ENCODE assay signal across 1 cellular context in the genomic region with DNA sequence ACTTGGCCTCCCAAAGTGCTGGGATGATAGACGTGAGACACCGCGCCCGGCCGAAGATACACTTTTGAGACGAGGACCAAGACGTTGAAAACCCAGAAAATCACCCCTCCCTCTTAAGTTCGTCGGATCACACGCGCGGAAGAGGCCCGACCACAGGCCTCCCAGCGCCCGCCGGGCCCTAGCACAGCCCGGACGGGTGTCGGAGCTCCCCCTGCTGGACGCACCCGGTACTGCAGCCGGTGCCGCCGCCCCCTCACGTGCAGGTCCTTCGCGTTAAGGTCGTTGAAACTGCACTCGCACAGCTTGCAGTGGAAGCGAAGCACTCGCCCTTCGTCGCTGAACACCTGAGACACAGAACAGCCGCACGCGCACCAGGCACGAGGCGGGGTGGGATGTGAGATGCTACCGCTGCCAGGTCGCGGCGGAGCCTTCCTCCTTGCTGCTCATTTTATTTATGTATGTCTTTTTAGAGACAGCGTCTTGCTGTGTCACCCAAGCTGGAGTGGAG.
TF ChIP-seq lines count a peak whose summit lies in the region.

No MANE protein-coding gene starts in this region.

TF ChIP-seq in H1, 55 proteins besides CTCF, POLR2A, EP300 and RAD21:
- no peak for TF ChIP-seq SIX5 (IDR thresholded peaks at IDR 0.05; ENCODE audit: low read depth, low read length)
- TF ChIP-seq, protein P1, sequence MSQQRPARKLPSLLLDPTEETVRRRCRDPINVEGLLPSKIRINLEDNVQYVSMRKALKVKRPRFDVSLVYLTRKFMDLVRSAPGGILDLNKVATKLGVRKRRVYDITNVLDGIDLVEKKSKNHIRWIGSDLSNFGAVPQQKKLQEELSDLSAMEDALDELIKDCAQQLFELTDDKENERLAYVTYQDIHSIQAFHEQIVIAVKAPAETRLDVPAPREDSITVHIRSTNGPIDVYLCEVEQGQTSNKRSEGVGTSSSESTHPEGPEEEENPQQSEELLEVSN (IDR thresholded peaks at IDR 0.05), result peak; percentile 94
- peak; percentile 63; the same call in 1 of the 2 replicates for TF ChIP-seq BACH1 (IDR thresholded peaks at IDR 0.05; ENCODE audit: low read length)
- no peak for TF ChIP-seq HDAC6 (IDR thresholded peaks at IDR 0.05; ENCODE audit: low read depth, low read length)
- 0 out of 4 replicates have a peak, but pooled peaks of 1 of the 2 experiments have one; percentile 46 for TF ChIP-seq HDAC2 (IDR thresholded peaks at IDR 0.05; ENCODE audit: borderline replicate concordance in 1 of 2, low read depth in 2 of 2, low read length in 2 of 2)
- TF ChIP-seq, protein P2, sequence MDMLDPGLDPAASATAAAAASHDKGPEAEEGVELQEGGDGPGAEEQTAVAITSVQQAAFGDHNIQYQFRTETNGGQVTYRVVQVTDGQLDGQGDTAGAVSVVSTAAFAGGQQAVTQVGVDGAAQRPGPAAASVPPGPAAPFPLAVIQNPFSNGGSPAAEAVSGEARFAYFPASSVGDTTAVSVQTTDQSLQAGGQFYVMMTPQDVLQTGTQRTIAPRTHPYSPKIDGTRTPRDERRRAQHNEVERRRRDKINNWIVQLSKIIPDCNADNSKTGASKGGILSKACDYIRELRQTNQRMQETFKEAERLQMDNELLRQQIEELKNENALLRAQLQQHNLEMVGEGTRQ (IDR thresholded peaks at IDR 0.05; ENCODE audit: low read length), result peak; percentile 51; the same call in 1 of the 2 replicates
- no peak for TF ChIP-seq RXRA (IDR thresholded peaks at IDR 0.05; ENCODE audit: insufficient read depth, low read depth, low read length)
- TF ChIP-seq RFX5 (IDR thresholded peaks at IDR 0.05; ENCODE audit: borderline replicate concordance, low read depth, low read length), result no peak
- TF ChIP-seq ASH2L (IDR thresholded peaks at IDR 0.05; ENCODE audit: low read length), result no peak
- 0 out of 2 replicates have a peak, but pooled peaks have one; percentile 35 for TF ChIP-seq CREB1 (IDR thresholded peaks at IDR 0.05)
- TF ChIP-seq EGR1 (IDR thresholded peaks at IDR 0.05; ENCODE audit: borderline replicate concordance, low read depth, low read length), result peak; percentile 96
- TF ChIP-seq SIN3A (conservative IDR thresholded peaks at IDR 0.05 in 1 of 2, IDR thresholded peaks at IDR 0.05 in 1 of 2; ENCODE audit: low read depth in 1 of 2, low read length in 2 of 2), result 0 out of 4 replicates have a peak, but pooled peaks of 1 of the 2 experiments have one; percentile 40
- TF ChIP-seq, protein P3, sequence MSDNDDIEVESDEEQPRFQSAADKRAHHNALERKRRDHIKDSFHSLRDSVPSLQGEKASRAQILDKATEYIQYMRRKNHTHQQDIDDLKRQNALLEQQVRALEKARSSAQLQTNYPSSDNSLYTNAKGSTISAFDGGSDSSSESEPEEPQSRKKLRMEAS (IDR thresholded peaks at IDR 0.05), result peak; percentile 98
- 0 out of 2 replicates have a peak, but pooled peaks have one; percentile 2 for TF ChIP-seq CEBPB (IDR thresholded peaks at IDR 0.05; ENCODE audit: low read depth, low read length)
- TF ChIP-seq, protein P4, sequence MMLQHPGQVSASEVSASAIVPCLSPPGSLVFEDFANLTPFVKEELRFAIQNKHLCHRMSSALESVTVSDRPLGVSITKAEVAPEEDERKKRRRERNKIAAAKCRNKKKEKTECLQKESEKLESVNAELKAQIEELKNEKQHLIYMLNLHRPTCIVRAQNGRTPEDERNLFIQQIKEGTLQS (IDR thresholded peaks at IDR 0.05; ENCODE audit: insufficient read depth, low read depth, low read length), result 0 out of 2 replicates have a peak, but pooled peaks have one; percentile 18
- TF ChIP-seq, protein P5, sequence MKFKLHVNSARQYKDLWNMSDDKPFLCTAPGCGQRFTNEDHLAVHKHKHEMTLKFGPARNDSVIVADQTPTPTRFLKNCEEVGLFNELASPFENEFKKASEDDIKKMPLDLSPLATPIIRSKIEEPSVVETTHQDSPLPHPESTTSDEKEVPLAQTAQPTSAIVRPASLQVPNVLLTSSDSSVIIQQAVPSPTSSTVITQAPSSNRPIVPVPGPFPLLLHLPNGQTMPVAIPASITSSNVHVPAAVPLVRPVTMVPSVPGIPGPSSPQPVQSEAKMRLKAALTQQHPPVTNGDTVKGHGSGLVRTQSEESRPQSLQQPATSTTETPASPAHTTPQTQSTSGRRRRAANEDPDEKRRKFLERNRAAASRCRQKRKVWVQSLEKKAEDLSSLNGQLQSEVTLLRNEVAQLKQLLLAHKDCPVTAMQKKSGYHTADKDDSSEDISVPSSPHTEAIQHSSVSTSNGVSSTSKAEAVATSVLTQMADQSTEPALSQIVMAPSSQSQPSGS (IDR thresholded peaks at IDR 0.05; ENCODE audit: low read length), result no peak
- TF ChIP-seq GABPA (IDR thresholded peaks at IDR 0.05; ENCODE audit: borderline replicate concordance, insufficient read depth, low read length), result peak; percentile 69; the same call in 1 of the 2 replicates
- no peak for TF ChIP-seq SP2 (IDR thresholded peaks at IDR 0.05; ENCODE audit: low read length)
- 0 out of 2 replicates have a peak, but pooled peaks have one; percentile 10 for TF ChIP-seq KDM1A (IDR thresholded peaks at IDR 0.05; ENCODE audit: borderline replicate concordance, low read length)
- no peak for TF ChIP-seq CBX8 (IDR thresholded peaks at IDR 0.05; ENCODE audit: borderline replicate concordance, low read depth, low read length)
